Comparison of ENCODE assay signal across 23 cellular contexts in the genomic region with DNA sequence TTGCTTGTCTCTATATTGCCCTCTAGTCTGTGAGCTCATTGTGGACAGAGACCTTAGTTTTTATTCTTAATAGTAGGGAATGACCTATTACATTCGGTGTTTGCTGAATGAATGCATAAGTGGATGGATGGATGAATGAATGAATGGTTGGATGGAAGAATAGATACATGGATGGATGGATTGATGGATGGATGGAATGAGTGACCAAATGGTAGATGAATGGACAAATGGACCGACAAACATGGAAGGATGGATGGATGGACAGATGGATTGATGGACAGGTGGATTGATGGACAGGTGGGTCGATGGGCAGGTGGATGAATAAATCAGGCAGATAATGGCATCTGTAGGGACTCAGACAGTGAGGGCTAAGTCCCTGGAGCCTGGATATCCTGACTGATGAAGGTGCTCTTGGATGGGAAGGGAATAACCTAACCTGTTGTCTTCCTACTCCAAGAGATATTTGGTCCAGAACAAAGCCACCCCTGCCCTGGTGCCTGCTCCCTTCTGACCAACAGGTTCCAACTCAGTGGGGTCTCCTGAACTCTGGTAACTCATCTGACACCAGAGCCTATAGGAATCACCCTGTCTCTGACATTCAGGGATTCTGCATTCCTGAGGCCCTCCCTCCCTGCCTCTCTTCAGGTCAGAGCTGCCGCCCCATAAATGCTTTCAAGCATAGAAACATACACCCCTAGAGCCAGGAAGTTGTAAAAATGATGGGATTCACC. TPM values are rescaled to one million over a fixed set of nuclear protein-coding genes. Genes with fewer than 3 reads are reported as not detected.
DNase-seq lines count a peak whose midpoint lies in the region; ATAC-seq and TF ChIP-seq lines count a peak whose summit lies in the region.
"Had no signal": no experiment of that assay in that cellular context is flagged by ENCODE, and none has a peak within 500 bp of the region (broad histone marks: within the 10 kb centered on the region; RNA-seq: fewer than 3 reads in every experiment).

No MANE protein-coding gene starts in this region.

- H3K9me3 ChIP-seq in right cardiac atrium (ENCODE audit: control insufficient read depth, low read length), result no peaks in the 10 kb centered on the region
- H3K9me3 ChIP-seq in esophagus muscularis mucosa, result no peaks in the 10 kb centered on the region

- TF ChIP-seq CTCF in esophagus muscularis mucosa (IDR thresholded peaks at IDR 0.05), result no peak
- TF ChIP-seq CTCF in nephron progenitor cell (IDR thresholded peaks at IDR 0.05), result no peak
- no peak for TF ChIP-seq CTCF in GM13976 (IDR thresholded peaks at IDR 0.05; ENCODE audit: borderline replicate concordance, control extremely low read depth, extremely low read depth, insufficient read depth, missing control alignments)

- intact Hi-C loops in right cardiac atrium (cut with DNase I), result no loop called here
- intact Hi-C loops in left ventricle myocardium superior (cut with micrococcal nuclease), result no loop called here
- intact Hi-C loops in esophagus muscularis mucosa (cut with DNase I), result no loop called here
- intact Hi-C loops in activated T-helper 1 cell treated with anti-CD3 and anti-CD28 coated beads, Interleukin-12 subunit alpha, Interleukin-12 subunit beta, Interleukin-2, Interleukin-4 antibody, amounts not matched to agents 30 ng/mL and 10 ng/mL and 1 ng/mL, durations not matched to agents 14 hours and 24 hours and 36 hours (cut with micrococcal nuclease), result no loop called here

- no peaks in the 10 kb centered on the region for H3K4me1 Mint-ChIP-seq in activated T-helper 1 cell treated with anti-CD3 and anti-CD28 coated beads, Interleukin-12 subunit alpha, Interleukin-12 subunit beta, Interleukin-2, Interleukin-4 antibody, amounts not matched to agents 30 ng/mL and 10 ng/mL and 1 ng/mL, durations not matched to agents 14 hours and 24 hours and 36 hours (ENCODE audit: low read depth)
- peaks cover 41% of the 10 kb centered on the region for H3K4me1 Mint-ChIP-seq in nephron progenitor cell
- H3K4me1 Mint-ChIP-seq: central memory CD8-positive, alpha-beta T cell; naive thymus-derived CD8-positive, alpha-beta T cell had no signal

- H3K4me3 ChIP-seq in right cardiac atrium (ENCODE audit: low read length), result no peak overlapping the region
- no peak overlapping the region for H3K4me3 ChIP-seq in esophagus muscularis mucosa
- no peak overlapping the region for H3K4me3 ChIP-seq in skin epidermis
- H3K4me3 ChIP-seq: GM23338 had no signal

- peaks cover 2% of the 10 kb centered on the region for H3K27me3 Mint-ChIP-seq in activated T-helper 1 cell treated with anti-CD3 and anti-CD28 coated beads, Interleukin-12 subunit alpha, Interleukin-12 subunit beta, Interleukin-2, Interleukin-4 antibody, amounts not matched to agents 30 ng/mL and 10 ng/mL and 1 ng/mL, durations not matched to agents 14 hours and 24 hours and 36 hours (ENCODE audit: insufficient read depth)
- no peaks in the 10 kb centered on the region for H3K27me3 Mint-ChIP-seq in nephron progenitor cell (ENCODE audit: low read depth, poor library complexity)

- H3K27ac Mint-ChIP-seq in activated T-helper 1 cell treated with anti-CD3 and anti-CD28 coated beads, Interleukin-12 subunit alpha, Interleukin-12 subunit beta, Interleukin-2, Interleukin-4 antibody, amounts not matched to agents 30 ng/mL and 10 ng/mL and 1 ng/mL, durations not matched to agents 14 hours and 24 hours and 36 hours, result no peak overlapping the region
- H3K27ac Mint-ChIP-seq in nephron progenitor cell, result no peak overlapping the region
- H3K27ac Mint-ChIP-seq: GM23338; naive thymus-derived CD8-positive, alpha-beta T cell had no signal

- H3K27ac ChIP-seq in right cardiac atrium (ENCODE audit: low read length) (peak overlapping the region; percentile 42), esophagus muscularis mucosa (replicated peaks in 1 of 4) (peak overlapping the region; percentile 82 to 91 (median 84)), skin epidermis (peak overlapping the region in 13 of 21 experiments; percentile 22 to 85 (median 56))
- H3K27ac ChIP-seq: parathyroid adenoma had no signal

- H3K4me3 Mint-ChIP-seq in activated T-helper 1 cell treated with anti-CD3 and anti-CD28 coated beads, Interleukin-12 subunit alpha, Interleukin-12 subunit beta, Interleukin-2, Interleukin-4 antibody, amounts not matched to agents 30 ng/mL and 10 ng/mL and 1 ng/mL, durations not matched to agents 14 hours and 24 hours and 36 hours, result no peak overlapping the region
- H3K4me3 Mint-ChIP-seq in nephron progenitor cell, result no peak overlapping the region
- H3K4me3 Mint-ChIP-seq: central memory CD8-positive, alpha-beta T cell; GM23338; naive thymus-derived CD8-positive, alpha-beta T cell had no signal

- H3K27me3 ChIP-seq in right cardiac atrium (ENCODE audit: control insufficient read depth, insufficient read depth) (no peaks in the 10 kb centered on the region), esophagus muscularis mucosa (no peaks in the 10 kb centered on the region)

- H3K4me1 ChIP-seq in right cardiac atrium (ENCODE audit: control insufficient read depth, insufficient read depth, low read length) (peaks cover 20% of the 10 kb centered on the region), esophagus muscularis mucosa (peaks cover 34 to 72% (median 60%) of the 10 kb centered on the region in 4 donors)

- ATAC-seq in right cardiac atrium, result no peak
- ATAC-seq in left ventricle myocardium superior, result no peak
- ATAC-seq in GM19455 (IDR thresholded peaks at IDR 0.05; ENCODE audit: unreplicated experiment), result no peak
- ATAC-seq: GM23338; naive thymus-derived CD8-positive, alpha-beta T cell had no signal

- 85% methylated on average over 4 of the region's 4 CpGs for WGBS in right cardiac atrium
- 82% methylated on average over 4 of the region's 4 CpGs for WGBS in esophagus muscularis mucosa

- no peaks in the 10 kb centered on the region for H3K36me3 Mint-ChIP-seq in activated T-helper 1 cell treated with anti-CD3 and anti-CD28 coated beads, Interleukin-12 subunit alpha, Interleukin-12 subunit beta, Interleukin-2, Interleukin-4 antibody, amounts not matched to agents 30 ng/mL and 10 ng/mL and 1 ng/mL, durations not matched to agents 14 hours and 24 hours and 36 hours (ENCODE audit: low read depth)
- H3K36me3 Mint-ChIP-seq in nephron progenitor cell (ENCODE audit: low read depth), result no peaks in the 10 kb centered on the region
- H3K36me3 Mint-ChIP-seq: naive thymus-derived CD8-positive, alpha-beta T cell had no signal

- in situ Hi-C loops in GM13976 (cut with MboI; ENCODE audit: low sequenced_read_pairs, unreplicated experiment), result no loop called here

- DNase-seq in right cardiac atrium (no peak), left ventricle myocardium superior (no peak), esophagus muscularis mucosa (ENCODE audit: extremely low spot score) (no peak), nephron progenitor cell (no peak), GM13976 (ENCODE audit: low spot score) (no peak)
- no peak for DNase-seq in activated T-helper 1 cell treated with anti-CD3 and anti-CD28 coated beads, Interleukin-12 subunit alpha, Interleukin-12 subunit beta, Interleukin-2, Interleukin-4 antibody, amounts not matched to agents 30 ng/mL and 10 ng/mL and 1 ng/mL, durations not matched to agents 14 hours and 24 hours and 36 hours (ENCODE audit: low spot score)
- DNase-seq: activated CD4-positive, alpha-beta T cell treated with anti-CD3 and anti-CD28 coated beads for 1 hour; activated naive CD4-positive, alpha-beta T cell; activated T-cell treated with anti-CD3 and anti-CD28 coated beads, Interleukin-2, amount 50 U/mL, for 1 hour; C1 segment of cervical spinal cord; kidney glomerular epithelial cell; naive thymus-derived CD8-positive, alpha-beta T cell; NCI-H1105; NCI-H2081; SIG-M5 had no signal

- TF ChIP-seq POLR2A in esophagus muscularis mucosa (IDR thresholded peaks at IDR 0.05; ENCODE audit: low read depth), result no peak

- H3K9me3 Mint-ChIP-seq in activated T-helper 1 cell treated with anti-CD3 and anti-CD28 coated beads, Interleukin-12 subunit alpha, Interleukin-12 subunit beta, Interleukin-2, Interleukin-4 antibody, amounts not matched to agents 30 ng/mL and 10 ng/mL and 1 ng/mL, durations not matched to agents 14 hours and 24 hours and 36 hours, result no peaks in the 10 kb centered on the region
- H3K9me3 Mint-ChIP-seq in nephron progenitor cell, result no peaks in the 10 kb centered on the region
- H3K9me3 Mint-ChIP-seq: central memory CD8-positive, alpha-beta T cell; GM23338; naive thymus-derived CD8-positive, alpha-beta T cell had no signal

- H3K36me3 ChIP-seq in esophagus muscularis mucosa, result no peaks in the 10 kb centered on the region

- TF ChIP-seq EP300 in esophagus muscularis mucosa (IDR thresholded peaks at IDR 0.05), result no peak

RNA-seq across cellular contexts. Expression of gene CCN5, which starts 9.6 kb away (rescaled TPM):
- total RNA-seq in right cardiac atrium (100 to 1,000 TPM in 1 of 4 donors, 10 to 100 TPM in 3; 85.2 to 292 (median 98.2) TPM), left ventricle myocardium superior (19.5 TPM), esophagus muscularis mucosa (100 to 1,000 TPM; 350 to 833 (median 456) TPM)
- polyA plus RNA-seq in right cardiac atrium, result 102 TPM
- total RNA-seq in activated T-helper 1 cell treated with anti-CD3 and anti-CD28 coated beads, Interleukin-12 subunit alpha, Interleukin-12 subunit beta, Interleukin-2, Interleukin-4 antibody, amounts not matched to agents 30 ng/mL and 10 ng/mL and 1 ng/mL, durations not matched to agents 14 hours and 24 hours and 36 hours, result not detected in 2 replicates
- total RNA-seq: Daoy; epithelial cell of proximal tubule; frontal cortex; GM23338; naive thymus-derived CD8-positive, alpha-beta T cell had no signal
- polyA plus RNA-seq: GM23338; naive thymus-derived CD8-positive, alpha-beta T cell had no signal

RNA-seq across cellular contexts. Expression of gene KCNK15, which starts 40.1 kb away (rescaled TPM):
- total RNA-seq in right cardiac atrium (1 to 10 TPM in 3 of 4 donors, under 1 TPM in 1; 0.65 to 1.3 (median 1.1) TPM), left ventricle myocardium superior (0.25 TPM), esophagus muscularis mucosa (1 to 10 TPM; 3.6 to 5.6 (median 5.0) TPM)
- polyA plus RNA-seq in right cardiac atrium, result 0.70 TPM
- total RNA-seq in activated T-helper 1 cell treated with anti-CD3 and anti-CD28 coated beads, Interleukin-12 subunit alpha, Interleukin-12 subunit beta, Interleukin-2, Interleukin-4 antibody, amounts not matched to agents 30 ng/mL and 10 ng/mL and 1 ng/mL, durations not matched to agents 14 hours and 24 hours and 36 hours, result 1.1 TPM in 2 replicates
- total RNA-seq: Daoy; epithelial cell of proximal tubule; frontal cortex; naive thymus-derived CD8-positive, alpha-beta T cell had no signal
- polyA plus RNA-seq: naive thymus-derived CD8-positive, alpha-beta T cell had no signal

RNA-seq across cellular contexts. Expression of gene ADA, which starts 54.0 kb away (rescaled TPM):
- total RNA-seq in right cardiac atrium (10 to 100 TPM; 11.6 to 22.8 (median 12.4) TPM), left ventricle myocardium superior (8.5 TPM), esophagus muscularis mucosa (10 to 100 TPM in 3 of 4 donors, 1 to 10 TPM in 1; 9.6 to 18.4 (median 13.4) TPM)
- 12.4 TPM for polyA plus RNA-seq in right cardiac atrium
- total RNA-seq in activated T-helper 1 cell treated with anti-CD3 and anti-CD28 coated beads, Interleukin-12 subunit alpha, Interleukin-12 subunit beta, Interleukin-2, Interleukin-4 antibody, amounts not matched to agents 30 ng/mL and 10 ng/mL and 1 ng/mL, durations not matched to agents 14 hours and 24 hours and 36 hours, result 45.1 and 45.5 TPM in 2 replicates

Comparison
In these comparisons a context has a peak if more than half of its experiments do, and no peak if none do; other contexts are left out.
1. RNA of gene CCN5, which starts 9.6 kb away (total RNA-seq): 350 to 833 TPM in esophagus muscularis mucosa, 85.2 to 292 TPM in right cardiac atrium and 19.5 TPM in left ventricle myocardium superior (single experiment); not detected in activated T-helper 1 cell treated with anti-CD3 and anti-CD28 coated beads, Interleukin-12 subunit alpha, Interleukin-12 subunit beta, Interleukin-2, Interleukin-4 antibody, amounts not matched to agents 30 ng/mL and 10 ng/mL and 1 ng/mL, durations not matched to agents 14 hours and 24 hours and 36 hours; every median in the first group is over 10 times any median in the second.
2. Peak in every context shown above with its lines, with median percentiles within 50 percentile points of each other: H3K27ac ChIP-seq.